In genomic region chr17:8789743-8790142, GRCh38 we compare ENCODE assay signal across 22 cellular contexts. TPM values are rescaled to one million over a fixed set of nuclear protein-coding genes. Genes with fewer than 3 reads are reported as not detected.
DNase-seq lines count a peak whose midpoint lies in the region; ATAC-seq, FAIRE-seq and TF ChIP-seq lines count a peak whose summit lies in the region.
"Had no signal": no experiment of that assay in that cellular context is flagged by ENCODE, and none has a peak within 500 bp of the region (broad histone marks: within the 10 kb centered on the region; RNA-seq: fewer than 3 reads in every experiment).

No MANE protein-coding gene starts in this region.

- ATAC-seq in Right ventricle myocardium inferior = no peak
- no peak for ATAC-seq in heart left ventricle
- peak; percentile 36 for ATAC-seq in lung (ENCODE audit: insufficient read depth, low FRiP score)
- ATAC-seq in GM18502 (IDR thresholded peaks at IDR 0.05; ENCODE audit: poor library complexity, unreplicated experiment) = no peak
- ATAC-seq in GM21529 (IDR thresholded peaks at IDR 0.05; ENCODE audit: unreplicated experiment) = no peak

- no peak overlapping the region for H3K9ac ChIP-seq in H1 (replicated peaks in 1 of 4; ENCODE audit: extremely low read depth in 1 of 4, low read depth in 3 of 4, low read length in 3 of 4)

- H3K36me3 ChIP-seq in heart left ventricle (no peaks in the 10 kb centered on the region), H1 (ENCODE audit: control insufficient read depth in 2 of 4, insufficient read depth in 4 of 4, low read length in 3 of 4) (no peaks in the 10 kb centered on the region), lung (ENCODE audit: control insufficient read depth in 2 of 2, insufficient read depth in 2 of 2, low read length in 2 of 2) (no peaks in the 10 kb centered on the region)

- no peaks in the 10 kb centered on the region for H4K20me1 ChIP-seq in H1 (replicated peaks in 1 of 2; ENCODE audit: control insufficient read depth in 1 of 2, insufficient read depth in 2 of 2, low read length in 2 of 2)

- no peak for FAIRE-seq in H1 (lab: Jason Lieb, UNC)
- FAIRE-seq: G401.6, GM18507, H54 had no signal

- no peak overlapping the region for H2BK20ac ChIP-seq in H1 (ENCODE audit: low read length)

- TF ChIP-seq CTCF in heart left ventricle (IDR thresholded peaks at IDR 0.05) = no peak
- TF ChIP-seq CTCF in H1 (IDR thresholded peaks at IDR 0.05; ENCODE audit: control extremely low read depth in 1 of 3, insufficient read depth in 1 of 3, low read depth in 1 of 3, low read length in 3 of 3) = no peak
- TF ChIP-seq CTCF in lung (IDR thresholded peaks at IDR 0.05; ENCODE audit: control extremely low read depth, extremely low read depth) = no peak
- TF ChIP-seq CTCF in osteocyte (IDR thresholded peaks at IDR 0.05) = no peak

- H3K79me1 ChIP-seq in H1 (ENCODE audit: low read depth, low read length) = no peaks in the 10 kb centered on the region; the same call in 1 of the 2 replicates

- H3K18ac ChIP-seq in H1 (ENCODE audit: extremely low read depth, low read length) = peak overlapping the region; percentile 55; the same call in 1 of the 2 replicates

- POLR2A ChIA-PET in H1 (lab: Charles Lee; ENCODE audit: partially characterized antibody) = interaction anchor here (1.3 kb wide), 1 partner anchor 9 kb away, joined by 4 read pairs; the partner anchor contains the start of gene MFSD6L

- no peak overlapping the region for H3K14ac ChIP-seq in H1 (ENCODE audit: insufficient read length)

- H2BK120ac ChIP-seq in H1 (replicated peaks; ENCODE audit: low read depth, low read length) = no peak overlapping the region

- H3K4me1 Mint-ChIP-seq in osteocyte (ENCODE audit: unreplicated experiment) = no peaks in the 10 kb centered on the region

- no peak overlapping the region for H3K4me3 Mint-ChIP-seq in osteocyte (ENCODE audit: unreplicated experiment)

- no peak for TF ChIP-seq RAD21 in H1 (IDR thresholded peaks at IDR 0.05 in 1 of 2, conservative IDR thresholded peaks at IDR 0.05 in 1 of 2; ENCODE audit: low read depth in 2 of 2, low read length in 2 of 2)

- H2BK12ac ChIP-seq in H1 (ENCODE audit: low read depth, low read length) = no peak overlapping the region; the same call in 1 of the 2 replicates

- no peaks in the 10 kb centered on the region for H3K36me3 Mint-ChIP-seq in osteocyte (ENCODE audit: unreplicated experiment)

- H2BK15ac ChIP-seq in H1 (ENCODE audit: low read length) = no peak overlapping the region

- intact Hi-C loops in Right ventricle myocardium inferior (cut with DNase I) (no loop called here), heart left ventricle (cut with DNase I) (loop anchor here in 6 of 10 donors (2.0 to 10.0 kb wide), 6 partner anchors 37 to 379 kb away; no protein-coding TSS in a partner anchor)

- no peak overlapping the region for H2AFZ ChIP-seq in H1 (ENCODE audit: low read length)

- H3K27me3 ChIP-seq in heart left ventricle (no peaks in the 10 kb centered on the region), H1 (replicated peaks in 1 of 4; ENCODE audit: control insufficient read depth in 3 of 4, extremely low read depth in 1 of 4, insufficient read depth in 3 of 4, low read length in 3 of 4) (no peaks in the 10 kb centered on the region; a peak in 2 of 7 replicates), lung (ENCODE audit: control insufficient read depth, insufficient read depth) (no peaks in the 10 kb centered on the region)

- H2BK5ac ChIP-seq in H1 (ENCODE audit: low read depth, low read length) = no peak overlapping the region

- no peak overlapping the region for H3K56ac ChIP-seq in H1 (replicated peaks; ENCODE audit: insufficient read length, low read depth, low read length)

- 54 to 63% (median 59%) methylated on average over 10 of the region's 10 CpGs for WGBS in heart left ventricle, 4 donors
- WGBS in H1 (ENCODE audit: extremely low coverage in 1 of 2, insufficient coverage in 1 of 2, insufficient read length in 1 of 2, insufficient replicate concordance in 2 of 2, low coverage in 1 of 2, low lambda C conversion rate in 2 of 2, missing lambda C conversion rate in 1 of 2), 2 experiments = 68% methylated on average over 10 of the region's 10 CpGs; no CpG with 5 or more reads in 1 of the 2 experiments
- 55 to 66% methylated on average over 10 of the region's 10 CpGs for WGBS in lung, 2 donors

- H3K79me2 ChIP-seq in H1 (ENCODE audit: control insufficient read depth in 1 of 2, insufficient read depth in 2 of 2, low read length in 2 of 2) = no peaks in the 10 kb centered on the region

- CTCF ChIA-PET in H1 (lab: Charles Lee; ENCODE audit: partially characterized antibody) = interaction anchor here (0.8 to 1.0 kb wide), 2 partner anchors 37 to 39 kb away, joined by 3 read pairs; no protein-coding TSS in a partner anchor

- no peak overlapping the region for H3K4ac ChIP-seq in H1 (replicated peaks; ENCODE audit: insufficient read length, low read depth, low read length)

- H3K9me3 Mint-ChIP-seq in osteocyte (ENCODE audit: unreplicated experiment) = peaks cover 6% of the 10 kb centered on the region

- H3K4me1 ChIP-seq in heart left ventricle (peaks cover 0 to 29% (median 0%) of the 10 kb centered on the region in 12 donors), H1 (replicated peaks in 1 of 4; ENCODE audit: control insufficient read depth in 3 of 4, insufficient read depth in 4 of 4, low read length in 3 of 4) (peaks cover 0 to 5% (median 3%) of the 10 kb centered on the region in 4 experiments; a peak in 5 of 7 replicates), lung (ENCODE audit: control insufficient read depth in 2 of 2, insufficient read depth in 2 of 2, low read length in 2 of 2) (peaks cover 0 to 2% of the 10 kb centered on the region in 2 donors)

- H3K27ac ChIP-seq in heart left ventricle (no peak overlapping the region), H1 (ENCODE audit: low read depth, low read length) (no peak overlapping the region), lung (ENCODE audit: low read depth in 1 of 2, low read length in 1 of 2) (no peak overlapping the region)

- peaks cover 2% of the 10 kb centered on the region for H3K27me3 Mint-ChIP-seq in osteocyte (ENCODE audit: unreplicated experiment)

- H4K8ac ChIP-seq in H1 (ENCODE audit: extremely low read depth, insufficient read depth, low read length) = no peak overlapping the region

- peak overlapping the region in 1 of 2 experiments; percentile 15; a peak in 1 of 4 replicates for H3K4me2 ChIP-seq in H1 (ENCODE audit: insufficient read depth in 1 of 2, low read depth in 2 of 2, low read length in 2 of 2)

- H3K9me3 ChIP-seq in heart left ventricle (peaks cover 0 to 13% (median 6%) of the 10 kb centered on the region in 12 donors), H1 (ENCODE audit: insufficient read depth in 2 of 2, low read depth in 1 of 2, low read length in 1 of 2) (peaks cover 4 to 13% of the 10 kb centered on the region in 2 experiments; a peak in 3 of 4 replicates), lung (ENCODE audit: control insufficient read depth in 2 of 2, insufficient read depth in 1 of 2, low read length in 1 of 2) (peaks cover 0 to 3% of the 10 kb centered on the region in 2 donors)

- TF ChIP-seq POLR2A in heart left ventricle (IDR thresholded peaks at IDR 0.05) = no peak
- TF ChIP-seq POLR2A in H1 (IDR thresholded peaks at IDR 0.05; ENCODE audit: control extremely low read depth in 1 of 2, low read depth in 2 of 2, low read length in 2 of 2) = no peak

- H2AK5ac ChIP-seq in H1 (ENCODE audit: low read depth, low read length) = no peak overlapping the region

- DNase-seq in Right ventricle myocardium inferior (ENCODE audit: missing footprints) = peak; percentile 28
- DNase-seq in heart left ventricle = no peak
- DNase-seq in H1 (ENCODE audit: low read depth in 1 of 2, low spot score in 2 of 2) = no peak
- DNase-seq in lung (ENCODE audit: low spot score) = no peak
- DNase-seq in effector CD8-positive, alpha-beta T cell (lab: John Stamatoyannopoulos, UW) = no peak
- DNase-seq in osteocyte (ENCODE audit: extremely low spot score, unreplicated experiment) = no peak
- DNase-seq: DMS79 treated with DMSO at 0.1 percent for 48 hours, NCI-H1105 treated with DMSO at 0.1 percent for 48 hours, NCI-H2029, NCI-H2171, NCI-H446 treated with DMSO at 0.1 percent for 48 hours, NCI-H748 treated with DMSO at 0.1 percent for 48 hours, OCI-M1, SIG-M5 had no signal

- no peak overlapping the region for H4K91ac ChIP-seq in H1 (replicated peaks; ENCODE audit: insufficient read length, low read length)

- H4K5ac ChIP-seq in H1 (ENCODE audit: insufficient read length, low read depth, low read length) = no peak overlapping the region

- H3K23me2 ChIP-seq in H1 (ENCODE audit: low read depth, low read length) = no peaks in the 10 kb centered on the region

- H3K4me3 ChIP-seq in heart left ventricle (no peak overlapping the region), H1 (ENCODE audit: extremely low read depth in 1 of 4, insufficient read depth in 2 of 4, low read depth in 3 of 4, low read length in 4 of 4) (0 out of 8 replicates have a peak overlapping the region, but pooled peaks of 1 of the 4 experiments have one; percentile 7), lung (no peak overlapping the region)

- no peak overlapping the region for H3K23ac ChIP-seq in H1 (ENCODE audit: insufficient read length)

- H3K27ac Mint-ChIP-seq in osteocyte (ENCODE audit: unreplicated experiment) = no peak overlapping the region

- TF ChIP-seq EP300 in H1 (IDR thresholded peaks at IDR 0.05; ENCODE audit: borderline replicate concordance in 1 of 2, low read depth in 2 of 2, low read length in 2 of 2) = no peak

RNA-seq across cellular contexts. Expression of gene MFSD6L, which starts 9.4 kb away (rescaled TPM):
- total RNA-seq in Right ventricle myocardium inferior (0.11 TPM), heart left ventricle (under 1 TPM in 2 of 9 donors, not detected in 7; 0.21 to 0.43 TPM), lung (1 to 10 TPM in 1 of 2 donors, under 1 TPM in 1; 0.68 to 2.1 TPM), osteocyte (not detected in 2 replicates)
- polyA plus RNA-seq in heart left ventricle (under 1 TPM in 1 of 2 donors, not detected in 1; 0.08 TPM), H1 (2011; rRNA removed) (2.7 and 3.5 TPM in 2 replicates), lung (1 to 10 TPM in 1 of 2 donors, under 1 TPM in 1; 0.85 to 1.4 TPM)
- total RNA-seq in H1 (2021; fragmentation: NEBNext Ultra II Directional; extraction: Animal tissue kit (Norgen Biotek cat#: 25700)) = 2.6 and 2.8 TPM in 2 replicates
- polyA plus RNA-seq in H1 (2011; cell fraction: cytosol; rRNA removed) = 3.2 TPM
- polyA plus RNA-seq in H1 (2011; cell fraction: nucleus; rRNA removed) = 3.5 TPM
- polyA plus RNA-seq in H1 (2012, experiment 1 of 2) = 1.8 to 3.3 TPM (median 3.0 TPM) in 4 replicates
- 2.3 TPM for polyA plus RNA-seq in H1 (2012, experiment 2 of 2)
- 2.5 TPM for polyA plus RNA-seq in H1 (2013, experiment 1 of 2)
- 2.2 TPM for polyA plus RNA-seq in H1 (2013, experiment 2 of 2)
- polyA minus RNA-seq in H1 (2011; rRNA and poly(A)+ RNA removed) = 2.8 and 3.6 TPM in 2 replicates
- 2.3 TPM for polyA minus RNA-seq in H1 (2011; cell fraction: cytosol; rRNA and poly(A)+ RNA removed)
- polyA minus RNA-seq in H1 (2011; cell fraction: nucleus; rRNA and poly(A)+ RNA removed) = 4.0 TPM
- total RNA-seq: A172, RPMI7951 had no signal
- polyA plus RNA-seq: BJ had no signal

RNA-seq across cellular contexts. Expression of gene SPDYE4, which starts 31.4 kb away (rescaled TPM):
- total RNA-seq in Right ventricle myocardium inferior (not detected), heart left ventricle (not detected), lung (not detected), osteocyte (not detected in 2 replicates)
- polyA plus RNA-seq in heart left ventricle (not detected), H1 (2011; rRNA removed) (not detected in 2 replicates), lung (not detected)
- not detected in 2 replicates for total RNA-seq in H1 (2021; fragmentation: NEBNext Ultra II Directional; extraction: Animal tissue kit (Norgen Biotek cat#: 25700))
- not detected for polyA plus RNA-seq in H1 (2011; cell fraction: cytosol; rRNA removed)
- not detected for polyA plus RNA-seq in H1 (2011; cell fraction: nucleus; rRNA removed)
- polyA plus RNA-seq in H1 (2012, experiment 1 of 2) = not detected in 4 replicates
- polyA plus RNA-seq in H1 (2012, experiment 2 of 2) = not detected
- polyA plus RNA-seq in H1 (2013, experiment 1 of 2) = not detected
- polyA plus RNA-seq in H1 (2013, experiment 2 of 2) = not detected
- not detected in 2 replicates for polyA minus RNA-seq in H1 (2011; rRNA and poly(A)+ RNA removed)
- not detected for polyA minus RNA-seq in H1 (2011; cell fraction: cytosol; rRNA and poly(A)+ RNA removed)
- polyA minus RNA-seq in H1 (2011; cell fraction: nucleus; rRNA and poly(A)+ RNA removed) = not detected
- total RNA-seq: A172, RPMI7951 had no signal
- polyA plus RNA-seq: BJ had no signal

RNA-seq across cellular contexts. Expression of gene CCDC42, which starts 45.1 kb away (rescaled TPM):
- total RNA-seq in Right ventricle myocardium inferior (not detected), heart left ventricle (under 1 TPM in 1 of 9 donors, not detected in 8; 0.61 TPM), lung (under 1 TPM in 1 of 2 donors, not detected in 1; 0.15 TPM), osteocyte (not detected in 2 replicates)
- polyA plus RNA-seq in heart left ventricle (not detected), H1 (2011; rRNA removed) (not detected in 2 replicates), lung (under 1 TPM in 1 of 2 donors, not detected in 1; 0.05 TPM)
- not detected in 2 replicates for total RNA-seq in H1 (2021; fragmentation: NEBNext Ultra II Directional; extraction: Animal tissue kit (Norgen Biotek cat#: 25700))
- polyA plus RNA-seq in H1 (2011; cell fraction: cytosol; rRNA removed) = not detected
- not detected for polyA plus RNA-seq in H1 (2011; cell fraction: nucleus; rRNA removed)
- polyA plus RNA-seq in H1 (2012, experiment 1 of 2) = not detected in 4 replicates
- polyA plus RNA-seq in H1 (2012, experiment 2 of 2) = not detected
- polyA plus RNA-seq in H1 (2013, experiment 1 of 2) = not detected
- polyA plus RNA-seq in H1 (2013, experiment 2 of 2) = not detected
- not detected in 2 replicates for polyA minus RNA-seq in H1 (2011; rRNA and poly(A)+ RNA removed)
- polyA minus RNA-seq in H1 (2011; cell fraction: cytosol; rRNA and poly(A)+ RNA removed) = not detected
- not detected for polyA minus RNA-seq in H1 (2011; cell fraction: nucleus; rRNA and poly(A)+ RNA removed)
- total RNA-seq: A172, RPMI7951 had no signal
- polyA plus RNA-seq: BJ had no signal
